Comparison of ENCODE assay signal across 9 cellular contexts in genomic region chr20:57432874-57433491, GRCh38. TPM values are rescaled to one million over a fixed set of nuclear protein-coding genes. Genes with fewer than 3 reads are reported as not detected.
DNase-seq lines count a peak whose midpoint lies in the region; ATAC-seq and TF ChIP-seq lines count a peak whose summit lies in the region.
"Had no signal": no experiment of that assay in that cellular context is flagged by ENCODE, and none has a peak within 500 bp of the region (broad histone marks: within the 10 kb centered on the region; RNA-seq: fewer than 3 reads in every experiment).

No MANE protein-coding gene starts in this region.

- H3K36me3 Mint-ChIP-seq in activated T-helper 1 cell treated with anti-CD3 and anti-CD28 coated beads, Interleukin-12 subunit alpha, Interleukin-12 subunit beta, Interleukin-2, Interleukin-4 antibody, amounts not matched to agents 30 ng/mL and 10 ng/mL and 1 ng/mL, durations not matched to agents 14 hours and 24 hours and 36 hours (ENCODE audit: low read depth), result peaks cover 4% of the 10 kb centered on the region
- no peaks in the 10 kb centered on the region for H3K36me3 Mint-ChIP-seq in osteocyte (ENCODE audit: unreplicated experiment)

- peak overlapping the region; percentile 11; the same call in 1 of the 2 replicates for H3K9ac ChIP-seq in PC-3 (ENCODE audit: low read length)

- H3K4me1 ChIP-seq in PC-3 (ENCODE audit: insufficient read depth, low read length) (peaks cover 28% of the 10 kb centered on the region), prostate gland (replicated peaks) (no peaks in the 10 kb centered on the region), thyroid gland (peaks cover 9 to 13% of the 10 kb centered on the region in 2 donors)

- H3F3A ChIP-seq in PC-3 (ENCODE audit: low read length, unreplicated experiment), result no peaks in the 10 kb centered on the region

- TF ChIP-seq POLR2A in GM18951 (IDR thresholded peaks at IDR 0.05; ENCODE audit: extremely low read depth, insufficient read depth, insufficient read length), result peak; percentile 25
- no peak for TF ChIP-seq POLR2A in prostate gland (IDR thresholded peaks at IDR 0.05)
- no peak for TF ChIP-seq POLR2A in thyroid gland (IDR thresholded peaks at IDR 0.05)

- peak overlapping the region; percentile 40 for H3K27ac ChIP-seq in PC-3 (ENCODE audit: low read length)
- H3K27ac ChIP-seq in prostate gland, result no peak overlapping the region
- H3K27ac ChIP-seq in thyroid gland, result no peak overlapping the region
- H3K27ac ChIP-seq: SJSA1 had no signal

- H2AFZ ChIP-seq in PC-3 (ENCODE audit: low read length), result peak overlapping the region; percentile 25; the same call in 1 of the 2 replicates

- no TSS peak for BruUV-seq in PC-3 (replicated peaks; lab: Mats Ljungman, UMichigan)

- no peak for TF ChIP-seq CTCF in PC-3 (conservative IDR thresholded peaks at IDR 0.05; ENCODE audit: low read depth, low read length)
- no peak for TF ChIP-seq CTCF in prostate gland (IDR thresholded peaks at IDR 0.05)
- TF ChIP-seq CTCF in osteocyte (IDR thresholded peaks at IDR 0.05), result no peak
- TF ChIP-seq CTCF in thyroid gland (IDR thresholded peaks at IDR 0.05), result no peak

- peaks cover 49% of the 10 kb centered on the region for H3K4me1 Mint-ChIP-seq in activated T-helper 1 cell treated with anti-CD3 and anti-CD28 coated beads, Interleukin-12 subunit alpha, Interleukin-12 subunit beta, Interleukin-2, Interleukin-4 antibody, amounts not matched to agents 30 ng/mL and 10 ng/mL and 1 ng/mL, durations not matched to agents 14 hours and 24 hours and 36 hours (ENCODE audit: low read depth)
- H3K4me1 Mint-ChIP-seq in osteocyte (ENCODE audit: unreplicated experiment), result peaks cover 5% of the 10 kb centered on the region

- no peak overlapping the region for H3K4me3 ChIP-seq in PC-3 (ENCODE audit: low read length)
- H3K4me3 ChIP-seq in prostate gland, result no peak overlapping the region
- H3K4me3 ChIP-seq in thyroid gland (replicated peaks in 1 of 3), result no peak overlapping the region
- H3K4me3 ChIP-seq: SJSA1 had no signal

- no peaks in the 10 kb centered on the region for H3K27me3 ChIP-seq in PC-3 (ENCODE audit: low read length)
- H3K27me3 ChIP-seq in prostate gland (replicated peaks; ENCODE audit: insufficient read depth), result no peaks in the 10 kb centered on the region
- H3K27me3 ChIP-seq in thyroid gland, result no peaks in the 10 kb centered on the region
- H3K27me3 ChIP-seq: SJSA1 had no signal

- POLR2A ChIA-PET in PC-3 (lab: Charles Lee; ENCODE audit: unreplicated experiment), result no interaction called here

- peak overlapping the region; percentile 23; the same call in 1 of the 2 replicates for H3K4me2 ChIP-seq in PC-3 (ENCODE audit: low read length)

- H3K79me2 ChIP-seq in PC-3 (ENCODE audit: low read length), result no peaks in the 10 kb centered on the region

- intact Hi-C loops in PC-3 (cut with micrococcal nuclease), result no loop called here
- intact Hi-C loops in activated T-helper 1 cell treated with anti-CD3 and anti-CD28 coated beads, Interleukin-12 subunit alpha, Interleukin-12 subunit beta, Interleukin-2, Interleukin-4 antibody, amounts not matched to agents 30 ng/mL and 10 ng/mL and 1 ng/mL, durations not matched to agents 14 hours and 24 hours and 36 hours (cut with micrococcal nuclease), result loop anchor here (1.0 to 2.0 kb wide), 3 partner anchors 41 to 185 kb away; no protein-coding TSS in a partner anchor
- intact Hi-C loops in prostate gland (cut with DNase I), result no loop called here
- intact Hi-C loops in thyroid gland (cut with DNase I), result no loop called here

- no peaks in the 10 kb centered on the region for H3K9me3 Mint-ChIP-seq in activated T-helper 1 cell treated with anti-CD3 and anti-CD28 coated beads, Interleukin-12 subunit alpha, Interleukin-12 subunit beta, Interleukin-2, Interleukin-4 antibody, amounts not matched to agents 30 ng/mL and 10 ng/mL and 1 ng/mL, durations not matched to agents 14 hours and 24 hours and 36 hours
- H3K9me3 Mint-ChIP-seq in osteocyte (ENCODE audit: unreplicated experiment), result peaks cover 6% of the 10 kb centered on the region

- peaks cover 3% of the 10 kb centered on the region for H3K27me3 Mint-ChIP-seq in activated T-helper 1 cell treated with anti-CD3 and anti-CD28 coated beads, Interleukin-12 subunit alpha, Interleukin-12 subunit beta, Interleukin-2, Interleukin-4 antibody, amounts not matched to agents 30 ng/mL and 10 ng/mL and 1 ng/mL, durations not matched to agents 14 hours and 24 hours and 36 hours (ENCODE audit: insufficient read depth)
- H3K27me3 Mint-ChIP-seq in osteocyte (ENCODE audit: unreplicated experiment), result peaks cover 9% of the 10 kb centered on the region

- ATAC-seq in HG03025 (IDR thresholded peaks at IDR 0.05; ENCODE audit: low FRiP score, unreplicated experiment) (peak; percentile 85), PC-3 (peak; percentile 15; the same call in 1 of the 2 replicates)

- H3K36me3 ChIP-seq in PC-3 (ENCODE audit: low read depth, low read length) (no peaks in the 10 kb centered on the region), prostate gland (no peaks in the 10 kb centered on the region), thyroid gland (no peaks in the 10 kb centered on the region)
- H3K36me3 ChIP-seq: SJSA1 had no signal

- H3K9me2 ChIP-seq in PC-3 (replicated peaks; ENCODE audit: low read length), result no peaks in the 10 kb centered on the region

- peak overlapping the region; percentile 37 for H3K4me3 Mint-ChIP-seq in activated T-helper 1 cell treated with anti-CD3 and anti-CD28 coated beads, Interleukin-12 subunit alpha, Interleukin-12 subunit beta, Interleukin-2, Interleukin-4 antibody, amounts not matched to agents 30 ng/mL and 10 ng/mL and 1 ng/mL, durations not matched to agents 14 hours and 24 hours and 36 hours
- no peak overlapping the region for H3K4me3 Mint-ChIP-seq in osteocyte (ENCODE audit: unreplicated experiment)

- WGBS in prostate gland, result 66% methylated on average over 13 of the region's 13 CpGs
- 64 to 83% methylated on average over 13 of the region's 13 CpGs for WGBS in thyroid gland, 2 donors

- CTCF ChIA-PET in PC-3 (lab: Charles Lee), result interaction anchor here (0.6 kb wide), 1 partner anchor 41 kb away, joined by 3 read pairs; no protein-coding TSS in a partner anchor

- in situ Hi-C loops in GM18951 (cut with MboI; ENCODE audit: low sequenced_read_pairs, unreplicated experiment), result no loop called here

- H3K27ac Mint-ChIP-seq in activated T-helper 1 cell treated with anti-CD3 and anti-CD28 coated beads, Interleukin-12 subunit alpha, Interleukin-12 subunit beta, Interleukin-2, Interleukin-4 antibody, amounts not matched to agents 30 ng/mL and 10 ng/mL and 1 ng/mL, durations not matched to agents 14 hours and 24 hours and 36 hours, result peak overlapping the region; percentile 79
- H3K27ac Mint-ChIP-seq in osteocyte (ENCODE audit: unreplicated experiment), result no peak overlapping the region

- DNase-seq in PC-3 (peak; percentile 56), myocyte (ENCODE audit: low read depth) (peak; percentile 78), prostate gland (ENCODE audit: low spot score) (no peak), osteocyte (ENCODE audit: extremely low spot score, unreplicated experiment) (no peak), thyroid gland (no peak)
- peak; percentile 72 for DNase-seq in activated T-helper 1 cell treated with anti-CD3 and anti-CD28 coated beads, Interleukin-12 subunit alpha, Interleukin-12 subunit beta, Interleukin-2, Interleukin-4 antibody, amounts not matched to agents 30 ng/mL and 10 ng/mL and 1 ng/mL, durations not matched to agents 14 hours and 24 hours and 36 hours (ENCODE audit: low spot score)

- H4K20me1 ChIP-seq in PC-3 (ENCODE audit: low read length), result no peaks in the 10 kb centered on the region

- H3K9me3 ChIP-seq in PC-3 (ENCODE audit: low read length) (no peaks in the 10 kb centered on the region), prostate gland (no peaks in the 10 kb centered on the region), thyroid gland (no peaks in the 10 kb centered on the region)
- H3K9me3 ChIP-seq: SJSA1 had no signal

RNA-seq across cellular contexts. Expression of gene RBM38, which starts 41.8 kb away (rescaled TPM):
- 56.5 and 59.3 TPM in 2 replicates for total RNA-seq in PC-3 (2014; rRNA removed)
- total RNA-seq in activated T-helper 1 cell treated with anti-CD3 and anti-CD28 coated beads, Interleukin-12 subunit alpha, Interleukin-12 subunit beta, Interleukin-2, Interleukin-4 antibody, amounts not matched to agents 30 ng/mL and 10 ng/mL and 1 ng/mL, durations not matched to agents 14 hours and 24 hours and 36 hours, result 90.4 and 92.5 TPM in 2 replicates
- total RNA-seq in myocyte, result 8.7 and 11.6 TPM in 2 replicates
- 7.2 TPM for polyA plus RNA-seq in myocyte (2012)
- 100 to 1,000 TPM in 1 of 2 donors, 10 to 100 TPM in 1; 29.9 to 104 TPM for total RNA-seq in prostate gland
- 17.8 and 18.8 TPM in 2 replicates for total RNA-seq in osteocyte
- 10 to 100 TPM; 11.0 to 16.0 (median 12.0) TPM for total RNA-seq in thyroid gland

Comparison
In these comparisons a context has a peak if more than half of its experiments do, and no peak if none do; other contexts are left out.
1. DNase-seq: peak in PC-3 (single experiment), activated T-helper 1 cell treated with anti-CD3 and anti-CD28 coated beads, Interleukin-12 subunit alpha, Interleukin-12 subunit beta, Interleukin-2, Interleukin-4 antibody, amounts not matched to agents 30 ng/mL and 10 ng/mL and 1 ng/mL, durations not matched to agents 14 hours and 24 hours and 36 hours (single experiment) and myocyte (single experiment); none in prostate gland (single experiment), osteocyte (single experiment) and thyroid gland (0 of 2).